ENCODE assay signal across 8 cellular contexts in genomic region chr3:197541756-197542539, GRCh38. TPM values are rescaled to one million over a fixed set of nuclear protein-coding genes. Genes with fewer than 3 reads are reported as not detected.
DNase-seq lines count a peak whose midpoint lies in the region; ATAC-seq and TF ChIP-seq lines count a peak whose summit lies in the region.

No MANE protein-coding gene starts in this region.

- H4K20me1 ChIP-seq in GM23248 (ENCODE audit: insufficient read depth), result no peaks in the 10 kb centered on the region
- H4K20me1 ChIP-seq in OCI-LY7 (ENCODE audit: insufficient read depth, low read length), result no peaks in the 10 kb centered on the region

- no peaks in the 10 kb centered on the region for H3K9me2 ChIP-seq in GM23248 (ENCODE audit: insufficient read depth)
- H3K9me2 ChIP-seq in OCI-LY7 (ENCODE audit: insufficient read depth, low read length), result no peaks in the 10 kb centered on the region

- no peaks in the 10 kb centered on the region for H3K36me3 ChIP-seq in GM23248 (ENCODE audit: low read depth)
- no peaks in the 10 kb centered on the region; the same call in 1 of the 2 replicates for H3K36me3 ChIP-seq in OCI-LY7 (ENCODE audit: insufficient read depth, low read length)

- TF ChIP-seq CTCF in OCI-LY7 (conservative IDR thresholded peaks at IDR 0.05; ENCODE audit: low read length), result no peak

- no TSS peak for BruUV-seq in OCI-LY7 (replicated peaks; lab: Mats Ljungman, UMichigan)

- peak; percentile 61; the same call in 1 of the 3 replicates for ATAC-seq in SK-N-SH treated with all-trans-retinoic acid at 6 μM for 48 hours
- peak; percentile 80 for ATAC-seq in Right ventricle myocardium superior (ENCODE audit: poor library complexity)

- H3K27me3 ChIP-seq in GM23248 (replicated peaks; ENCODE audit: insufficient read depth), result no peaks in the 10 kb centered on the region

- POLR2A ChIA-PET in OCI-LY7 (lab: Charles Lee), result no interaction called here

- H3K4me3 ChIP-seq in GM23248, result no peak overlapping the region
- no peak overlapping the region for H3K4me3 ChIP-seq in OCI-LY7 (ENCODE audit: low read depth, low read length, poor library complexity, severe bottlenecking)

- H2AFZ ChIP-seq in GM23248 (no peak overlapping the region), OCI-LY7 (ENCODE audit: low read length) (no peak overlapping the region)

- 40 to 44% methylated on average over 13 of the region's 13 CpGs for WGBS in GM23248 (ENCODE audit: low coverage in 1 of 2, low lambda C conversion rate in 2 of 2, missing lambda C conversion rate in 2 of 2), 2 experiments

- intact Hi-C loops in Right ventricle myocardium superior (cut with DNase I) (no loop called here), OCI-LY7 (cut with micrococcal nuclease; ENCODE audit: unreplicated experiment) (no loop called here)

- H3K4me1 ChIP-seq in GM23248 (ENCODE audit: insufficient read depth), result no peaks in the 10 kb centered on the region
- H3K4me1 ChIP-seq in OCI-LY7 (ENCODE audit: insufficient read depth, low read length, poor library complexity, severe bottlenecking), result no peaks in the 10 kb centered on the region

- no peaks in the 10 kb centered on the region for H3K9me3 ChIP-seq in GM23248 (ENCODE audit: low read depth)
- H3K9me3 ChIP-seq in OCI-LY7 (ENCODE audit: low read length), result no peaks in the 10 kb centered on the region

- H3K9ac ChIP-seq in GM23248, result no peak overlapping the region

- CTCF ChIA-PET in OCI-LY7 (lab: Charles Lee; ENCODE audit: unreplicated experiment), result no interaction called here

- in situ Hi-C loops in GM23248 (cut with MboI), result no loop called here

- H3K79me2 ChIP-seq in GM23248 (ENCODE audit: insufficient read depth) (no peaks in the 10 kb centered on the region), OCI-LY7 (ENCODE audit: insufficient read depth, low read depth, low read length) (no peaks in the 10 kb centered on the region)

- H3K27ac ChIP-seq in GM23248 (no peak overlapping the region), OCI-LY7 (ENCODE audit: low read depth, low read length, poor library complexity, severe bottlenecking) (no peak overlapping the region)

- H3F3A ChIP-seq in GM23248 (ENCODE audit: insufficient read depth), result no peaks in the 10 kb centered on the region

- peak; percentile 86 for DNase-seq in GM23248
- peak; percentile 78 for DNase-seq in Right ventricle myocardium superior
- peak; percentile 67 for DNase-seq in pons (ENCODE audit: low spot score)
- DNase-seq in OCI-LY7 (ENCODE audit: low spot score), result no peak
- DNase-seq in RPMI8226, result no peak
- no peak for DNase-seq in stimulated activated CD4-positive, alpha-beta T cell treated with anti-CD3 and anti-CD28 coated beads, Interleukin-4, amount 100 ng/mL, for 24 hours
- DNase-seq in foreskin melanocyte, result no peak

- H3K4me2 ChIP-seq in GM23248 (ENCODE audit: unreplicated experiment), result peak overlapping the region; percentile 1
- no peak overlapping the region for H3K4me2 ChIP-seq in OCI-LY7 (ENCODE audit: low read length)

TF ChIP-seq in SK-N-SH treated with all-trans-retinoic acid at 6 μM for 48 hours, 23 proteins besides CTCF, POLR2A, EP300 and RAD21:
- TF ChIP-seq SNAI2 (CRISPR knock-in tag; IDR thresholded peaks at IDR 0.05) (no peak), ZNF565 (CRISPR knock-in tag; conservative IDR thresholded peaks at IDR 0.05; ENCODE audit: low read depth) (no peak), TCF4 (CRISPR knock-in tag; IDR thresholded peaks at IDR 0.05; ENCODE audit: borderline replicate concordance) (peak; percentile 42; the same call in 1 of the 2 replicates)
TF ChIP-seq in SK-N-SH treated with all-trans-retinoic acid at 6 μM for 48 hours: peak in this region for 1.

RNA-seq across cellular contexts. Expression of gene BDH1, which starts 13.8 kb away (rescaled TPM):
- 0.38 and 3.4 TPM in 2 replicates for total RNA-seq in GM23248 (2014; rRNA removed; shearing (Covaris generic))
- 1.2 and 2.7 TPM in 2 replicates for polyA plus RNA-seq in GM23248 (2016; fragmentation: Nextera tagmentation; extraction: Ambion mirVana)
- total RNA-seq in Right ventricle myocardium superior (57.9 TPM), OCI-LY7 (2022) (14.5 and 16.0 TPM in 2 replicates)
- total RNA-seq in OCI-LY7 (2014; rRNA removed; shearing (Covaris generic)), result 14.1 TPM in 2 replicates

Comparison
In these comparisons a context has a peak if more than half of its experiments do, and no peak if none do; other contexts are left out.
1. DNase-seq: peak in GM23248 (single experiment), Right ventricle myocardium superior (single experiment) and pons (single experiment); none in OCI-LY7 (single experiment), RPMI8226 (single experiment), stimulated activated CD4-positive, alpha-beta T cell treated with anti-CD3 and anti-CD28 coated beads, Interleukin-4, amount 100 ng/mL, for 24 hours (single experiment) and foreskin melanocyte (single experiment).